8 cellular contexts compared by ENCODE assay signal in the genomic region with DNA sequence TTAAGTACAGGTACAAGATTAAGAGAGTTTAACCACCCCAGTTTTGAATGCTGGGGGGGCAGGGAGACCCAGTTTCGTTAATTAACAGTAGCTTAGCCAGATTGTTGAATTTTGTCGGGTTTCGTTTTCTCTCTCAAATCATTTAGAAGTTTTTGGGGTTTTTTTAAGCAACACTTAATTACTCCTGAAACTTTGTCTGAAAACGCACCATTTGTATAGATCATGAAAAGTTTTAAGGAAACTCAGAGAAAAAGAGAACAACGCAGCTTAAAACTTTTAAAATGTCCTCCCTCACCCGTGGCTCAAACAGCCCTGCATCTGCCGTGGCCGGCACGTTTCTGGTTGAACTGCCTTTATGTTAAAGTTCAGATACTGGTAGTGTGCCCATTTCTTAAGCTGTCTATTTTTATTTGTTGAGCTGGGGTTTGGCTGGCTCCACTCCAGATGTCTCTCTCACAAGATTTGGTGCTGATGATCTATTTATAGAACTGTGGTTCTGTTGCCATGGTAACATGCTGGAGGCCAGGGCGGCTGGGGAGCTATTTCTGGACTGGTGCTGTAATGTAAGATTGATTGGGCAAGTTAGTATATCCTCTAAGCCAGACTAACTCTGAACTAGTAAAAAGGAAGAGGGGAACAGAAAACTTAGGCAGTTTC. TPM values are rescaled to one million over a fixed set of nuclear protein-coding genes. Genes with fewer than 3 reads are reported as not detected.
DNase-seq lines count a peak whose midpoint lies in the region; ATAC-seq and TF ChIP-seq lines count a peak whose summit lies in the region.

No MANE protein-coding gene starts in this region.

- ATAC-seq in GM21360 (IDR thresholded peaks at IDR 0.05; ENCODE audit: unreplicated experiment) (peak; percentile 80), HG03571 (IDR thresholded peaks at IDR 0.05; ENCODE audit: unreplicated experiment) (peak; percentile 83)
- peak; percentile 88 for ATAC-seq in activated T-helper 17 cell treated with anti-CD3 and anti-CD28 coated beads, Interleukin-2, amount 50 U/mL, for 72 hours (replicated peaks)

- no peaks in the 10 kb centered on the region for H4K20me1 ChIP-seq in OCI-LY7 (ENCODE audit: insufficient read depth, low read length)

- peak overlapping the region; percentile 98 for H3K27ac ChIP-seq in OCI-LY7 (ENCODE audit: low read depth, low read length, poor library complexity, severe bottlenecking)
- H3K27ac ChIP-seq in neutrophil, result peak overlapping the region; percentile 77
- peak overlapping the region; percentile 57 for H3K27ac ChIP-seq in urinary bladder (ENCODE audit: low read depth)

- peak overlapping the region; percentile 5; the same call in 1 of the 2 replicates for H2AFZ ChIP-seq in OCI-LY7 (ENCODE audit: low read length)

- no peak for TF ChIP-seq CTCF in OCI-LY7 (conservative IDR thresholded peaks at IDR 0.05; ENCODE audit: low read length)
- no peak for TF ChIP-seq CTCF in fibroblast of villous mesenchyme (IDR thresholded peaks at IDR 0.05; ENCODE audit: insufficient read depth, low read depth, low read length)
- TF ChIP-seq CTCF in neutrophil (IDR thresholded peaks at IDR 0.05), result no peak

- peaks cover 45% of the 10 kb centered on the region; the same call in 1 of the 2 replicates for H3K79me2 ChIP-seq in OCI-LY7 (ENCODE audit: insufficient read depth, low read depth, low read length)

- 14% methylated on average over 10 of the region's 10 CpGs for WGBS in urinary bladder

- intact Hi-C loops in OCI-LY7 (cut with micrococcal nuclease; ENCODE audit: unreplicated experiment), result loop anchor here (1.0 to 5.0 kb wide), 4 partner anchors 15 to 125 kb away; a partner anchor contains a TSS

- peak overlapping the region; percentile 87 for H3K27ac Mint-ChIP-seq in activated T-helper 17 cell treated with anti-CD3 and anti-CD28 coated beads, Interleukin-2, amount 50 U/mL, for 72 hours

- peaks cover 41% of the 10 kb centered on the region for H3K4me1 Mint-ChIP-seq in activated T-helper 17 cell treated with anti-CD3 and anti-CD28 coated beads, Interleukin-2, amount 50 U/mL, for 72 hours

- peaks cover 93% of the 10 kb centered on the region for H3K36me3 ChIP-seq in OCI-LY7 (ENCODE audit: insufficient read depth, low read length)
- peaks cover 71% of the 10 kb centered on the region for H3K36me3 ChIP-seq in neutrophil
- peaks cover 15% of the 10 kb centered on the region for H3K36me3 ChIP-seq in urinary bladder (ENCODE audit: insufficient read depth)

- H3K9me3 Mint-ChIP-seq in activated T-helper 17 cell treated with anti-CD3 and anti-CD28 coated beads, Interleukin-2, amount 50 U/mL, for 72 hours, result no peaks in the 10 kb centered on the region

- BruUV-seq in OCI-LY7 (replicated peaks; lab: Mats Ljungman, UMichigan), result TSS peak; percentile 100

- no peaks in the 10 kb centered on the region for H3K27me3 Mint-ChIP-seq in activated T-helper 17 cell treated with anti-CD3 and anti-CD28 coated beads, Interleukin-2, amount 50 U/mL, for 72 hours

- CTCF ChIA-PET in OCI-LY7 (lab: Charles Lee; ENCODE audit: unreplicated experiment), result interaction anchor here (0.5 to 2.0 kb wide), 2 partner anchors 10 to 72 kb away, joined by 5 to 6 read pairs; no protein-coding TSS in a partner anchor

- no peaks in the 10 kb centered on the region for H3K9me2 ChIP-seq in OCI-LY7 (ENCODE audit: insufficient read depth, low read length)

- peak; percentile 58 for DNase-seq in DMS79 (lab: John Stamatoyannopoulos, UW)
- peak; percentile 98 for DNase-seq in OCI-LY7 (ENCODE audit: low spot score)
- peak; percentile 99 for DNase-seq in fibroblast of villous mesenchyme (ENCODE audit: low read depth)

- H3K4me1 ChIP-seq in OCI-LY7 (ENCODE audit: insufficient read depth, low read length, poor library complexity, severe bottlenecking) (peaks cover 40% of the 10 kb centered on the region), neutrophil (ENCODE audit: control insufficient read depth in 1 of 2, insufficient read depth in 1 of 2, low read depth in 1 of 2, low read length in 1 of 2) (peaks cover 32 to 33% of the 10 kb centered on the region in 2 experiments), urinary bladder (ENCODE audit: insufficient read depth) (no peaks in the 10 kb centered on the region)

- peaks cover 98% of the 10 kb centered on the region for H3K36me3 Mint-ChIP-seq in activated T-helper 17 cell treated with anti-CD3 and anti-CD28 coated beads, Interleukin-2, amount 50 U/mL, for 72 hours (ENCODE audit: low read depth)

- no peaks in the 10 kb centered on the region for H3K27me3 ChIP-seq in neutrophil

- H3K4me2 ChIP-seq in OCI-LY7 (ENCODE audit: low read length), result peak overlapping the region; percentile 92

- H3K4me3 ChIP-seq in OCI-LY7 (ENCODE audit: low read depth, low read length, poor library complexity, severe bottlenecking), result peak overlapping the region; percentile 60
- peak overlapping the region; percentile 1 for H3K4me3 ChIP-seq in fibroblast of villous mesenchyme (ENCODE audit: low read depth, low read length)
- peak overlapping the region; percentile 22 to 27 for H3K4me3 ChIP-seq in neutrophil (ENCODE audit: low read depth in 1 of 2, low read length in 1 of 2)
- no peak overlapping the region for H3K4me3 ChIP-seq in urinary bladder (ENCODE audit: low read depth, low read length)

- H3K9me3 ChIP-seq in OCI-LY7 (ENCODE audit: low read length), result no peaks in the 10 kb centered on the region
- H3K9me3 ChIP-seq in neutrophil, result peaks cover 3% of the 10 kb centered on the region

- POLR2A ChIA-PET in OCI-LY7 (lab: Charles Lee), result interaction anchor here (0.9 to 2.0 kb wide), 7 partner anchors 10 to 136 kb away, joined by 3 to 17 read pairs (median 4); a partner anchor contains a TSS

- peak overlapping the region; percentile 65 for H3K4me3 Mint-ChIP-seq in activated T-helper 17 cell treated with anti-CD3 and anti-CD28 coated beads, Interleukin-2, amount 50 U/mL, for 72 hours

RNA-seq across cellular contexts. Expression of a gene that starts 55.1 kb away (rescaled TPM):
- total RNA-seq in OCI-LY7 (2014; rRNA removed; shearing (Covaris generic)), result 546 and 638 TPM in 2 replicates
- total RNA-seq in OCI-LY7 (2022) (913 and 950 TPM in 2 replicates), fibroblast of villous mesenchyme (345 and 361 TPM in 2 replicates), urinary bladder (483 TPM)
- total RNA-seq in activated T-helper 17 cell treated with anti-CD3 and anti-CD28 coated beads, Interleukin-2, amount 50 U/mL, for 72 hours, result 100 to 1,000 TPM; 412 to 688 TPM
- 784 TPM for polyA plus RNA-seq in urinary bladder

RNA-seq across cellular contexts. Expression of a gene that starts 56.9 kb away (rescaled TPM):
- total RNA-seq in OCI-LY7 (2014; rRNA removed; shearing (Covaris generic)), result 6.5 and 7.7 TPM in 2 replicates
- total RNA-seq in OCI-LY7 (2022) (11.6 and 11.7 TPM in 2 replicates), fibroblast of villous mesenchyme (0.43 and 0.64 TPM in 2 replicates), urinary bladder (1.4 TPM)
- 1 to 10 TPM; 1.0 to 1.3 TPM for total RNA-seq in activated T-helper 17 cell treated with anti-CD3 and anti-CD28 coated beads, Interleukin-2, amount 50 U/mL, for 72 hours
- polyA plus RNA-seq in urinary bladder, result 0.13 TPM
